ENCODE assay signal across 14 cellular contexts in genomic region chr4:109682875-109683274, GRCh38.
"Had no signal": no experiment of that assay in that cellular context is flagged by ENCODE, and none has a peak within 500 bp of the region (broad histone marks: within the 10 kb centered on the region; RNA-seq: fewer than 3 reads in every experiment).

No MANE protein-coding gene starts in this region.

- ATAC-seq: foreskin keratinocyte; heart left ventricle; left lung; stimulated activated naive CD8-positive, alpha-beta T cell treated with anti-CD3 and anti-CD28 coated beads, Interleukin-15, Interleukin-2, amounts not matched to agents 100 U/mL and 50 U/mL, for 24 hours; upper lobe of right lung had no signal

- H3K9me3 Mint-ChIP-seq: T-helper 2 cell treated with Interferon-gamma antibody and Interleukin-4, amounts not matched to agents 5 μg/mL and 100 μg/mL, for 36 hours had no signal

- H3K4me3 Mint-ChIP-seq: T-helper 2 cell treated with Interferon-gamma antibody and Interleukin-4, amounts not matched to agents 5 μg/mL and 100 μg/mL, for 36 hours had no signal

- H3K27me3 ChIP-seq: colonic mucosa, foreskin keratinocyte, heart left ventricle, left lung, ovary, sigmoid colon, upper lobe of right lung had no signal

- H3K4me3 ChIP-seq: colonic mucosa, heart left ventricle, left lung, ovary, sigmoid colon, upper lobe of right lung had no signal

- H3K36me3 ChIP-seq: colonic mucosa, ovary had no signal

- H3K27ac ChIP-seq: colonic mucosa, foreskin keratinocyte, heart left ventricle, left lung, ovary, sigmoid colon, upper lobe of right lung had no signal

- H3K4me1 ChIP-seq: colonic mucosa, foreskin keratinocyte, heart left ventricle, left lung, sigmoid colon, upper lobe of right lung had no signal

- DNase-seq: activated CD8-positive, alpha-beta memory T cell treated with anti-CD3 and anti-CD28 coated beads for 24 hours; activated gamma-delta T cell treated with Interleukin-2 at 50 U/mL for 16 hours; activated T-cell treated with anti-CD3 and anti-CD28 coated beads, Interleukin-2, amount 50 U/mL, for 1 hour; caudate nucleus; colonic mucosa; foreskin keratinocyte; heart left ventricle; left lung; ovary; sigmoid colon; stimulated activated CD4-positive, alpha-beta T cell treated with anti-CD3 and anti-CD28 coated beads, Interleukin-2, amount 100 ng/mL, for 24 hours; stimulated activated naive CD8-positive, alpha-beta T cell treated with anti-CD3 and anti-CD28 coated beads, Interleukin-15, Interleukin-2, amounts not matched to agents 100 U/mL and 50 U/mL, for 24 hours; upper lobe of right lung had no signal

- H3K9me3 ChIP-seq: colonic mucosa, heart left ventricle, left lung, sigmoid colon, upper lobe of right lung had no signal
